11 cellular contexts compared by ENCODE assay signal in genomic region chr1:63813829-63814277, GRCh38. TPM values are rescaled to one million over a fixed set of nuclear protein-coding genes. Genes with fewer than 3 reads are reported as not detected.
DNase-seq lines count a peak whose midpoint lies in the region; ATAC-seq and TF ChIP-seq lines count a peak whose summit lies in the region.
"Had no signal": no experiment of that assay in that cellular context is flagged by ENCODE, and none has a peak within 500 bp of the region (broad histone marks: within the 10 kb centered on the region; RNA-seq: fewer than 3 reads in every experiment).

No MANE protein-coding gene starts in this region.

- H3K4me3 ChIP-seq in esophagus muscularis mucosa (no peak overlapping the region), spleen (no peak overlapping the region)

- H3K27ac Mint-ChIP-seq in glutamatergic neuron (ENCODE audit: unreplicated experiment), result no peak overlapping the region
- H3K27ac Mint-ChIP-seq: IgD-negative memory B cell; naive thymus-derived CD4-positive, alpha-beta T cell had no signal

- no peaks in the 10 kb centered on the region for H3K27me3 ChIP-seq in esophagus muscularis mucosa
- H3K27me3 ChIP-seq in spleen (replicated peaks in 1 of 7), result no peaks in the 10 kb centered on the region

- TF ChIP-seq CTCF in esophagus muscularis mucosa (IDR thresholded peaks at IDR 0.05) (no peak), glutamatergic neuron (IDR thresholded peaks at IDR 0.05; ENCODE audit: partially characterized antibody, unreplicated experiment) (no peak), spleen (IDR thresholded peaks at IDR 0.05 in 8 of 11, conservative IDR thresholded peaks at IDR 0.05 in 3 of 11) (no peak)

- TF ChIP-seq POLR2A in esophagus muscularis mucosa (IDR thresholded peaks at IDR 0.05; ENCODE audit: low read depth) (no peak), spleen (IDR thresholded peaks at IDR 0.05) (no peak)

- peaks cover 7% of the 10 kb centered on the region for H3K9me3 Mint-ChIP-seq in glutamatergic neuron (ENCODE audit: unreplicated experiment)

- no peaks in the 10 kb centered on the region for H3K27me3 Mint-ChIP-seq in glutamatergic neuron (ENCODE audit: unreplicated experiment)
- H3K27me3 Mint-ChIP-seq: IgD-negative memory B cell had no signal

- H3K9me3 ChIP-seq in esophagus muscularis mucosa, result peaks cover 0 to 2% (median 0%) of the 10 kb centered on the region in 4 donors
- peaks cover 0 to 7% (median 0%) of the 10 kb centered on the region in 8 donors for H3K9me3 ChIP-seq in spleen

- H3K36me3 Mint-ChIP-seq in glutamatergic neuron (ENCODE audit: unreplicated experiment), result peaks cover 17% of the 10 kb centered on the region

- WGBS in esophagus muscularis mucosa, result 32% methylated on average over 3 of the region's 3 CpGs
- 58 to 67% (median 63%) methylated on average over 3 of the region's 3 CpGs for WGBS in spleen, 5 donors

- no peak for TF ChIP-seq EP300 in esophagus muscularis mucosa (IDR thresholded peaks at IDR 0.05)

- peaks cover 20% of the 10 kb centered on the region for H3K4me1 Mint-ChIP-seq in glutamatergic neuron (ENCODE audit: low read depth, unreplicated experiment)
- H3K4me1 Mint-ChIP-seq: IgD-negative memory B cell; naive thymus-derived CD4-positive, alpha-beta T cell had no signal

- intact Hi-C loops in esophagus muscularis mucosa (cut with DNase I), result no loop called here
- intact Hi-C loops in spleen (cut with DNase I; ENCODE audit: low total_unique reads), result no loop called here

- peaks cover 25 to 38% (median 33%) of the 10 kb centered on the region in 4 donors for H3K4me1 ChIP-seq in esophagus muscularis mucosa
- peaks cover 0 to 24% (median 8%) of the 10 kb centered on the region in 6 donors for H3K4me1 ChIP-seq in spleen

- ATAC-seq in GM18861 (IDR thresholded peaks at IDR 0.05; ENCODE audit: unreplicated experiment) (peak; percentile 49), HG03565 (IDR thresholded peaks at IDR 0.05; ENCODE audit: unreplicated experiment) (peak; percentile 83)
- ATAC-seq: naive thymus-derived CD4-positive, alpha-beta T cell had no signal

- DNase-seq in esophagus muscularis mucosa (ENCODE audit: extremely low spot score), result no peak
- DNase-seq in pulmonary artery endothelial cell (ENCODE audit: low read depth, low spot score), result peak; percentile 27
- DNase-seq in glutamatergic neuron, result no peak
- no peak for DNase-seq in DMS114 treated with DMSO at 0.1 percent for 48 hours (lab: John Stamatoyannopoulos, UW; ENCODE audit: unreplicated experiment)
- DNase-seq in spleen, result no peak
- no peak for DNase-seq in activated naive CD4-positive, alpha-beta T cell treated with Interleukin-2 at 50 U/mL for 16 hours
- DNase-seq: effector CD4-positive, alpha-beta T cell; naive thymus-derived CD4-positive, alpha-beta T cell had no signal

- no peak overlapping the region for H3K4me3 Mint-ChIP-seq in glutamatergic neuron (ENCODE audit: unreplicated experiment)
- H3K4me3 Mint-ChIP-seq: IgD-negative memory B cell; naive thymus-derived CD4-positive, alpha-beta T cell had no signal

- H3K36me3 ChIP-seq in esophagus muscularis mucosa, result no peaks in the 10 kb centered on the region
- H3K36me3 ChIP-seq in spleen, result no peaks in the 10 kb centered on the region

- H3K27ac ChIP-seq in esophagus muscularis mucosa (replicated peaks in 1 of 4), result peak overlapping the region in 3 of 4 donors; percentile 9 to 48 (median 47)
- no peak overlapping the region for H3K27ac ChIP-seq in spleen

RNA-seq across cellular contexts. Expression of gene ROR1, which starts 40.0 kb away (rescaled TPM):
- total RNA-seq in esophagus muscularis mucosa, result 1 to 10 TPM; 5.1 to 7.3 (median 6.5) TPM
- total RNA-seq in pulmonary artery endothelial cell, result 2.5 and 3.3 TPM in 2 replicates
- total RNA-seq in glutamatergic neuron (ENCODE audit: unreplicated experiment), result 11.3 TPM
- total RNA-seq in spleen, result 10 to 100 TPM in 2 of 7 donors, 1 to 10 TPM in 5; 4.6 to 12.3 (median 8.2) TPM
- under 1 TPM; 0.43 to 0.61 (median 0.47) TPM for polyA plus RNA-seq in spleen
- polyA plus RNA-seq: naive thymus-derived CD4-positive, alpha-beta T cell had no signal

Comparison
In these comparisons a context has a peak if more than half of its experiments do, and no peak if none do; other contexts are left out.
1. H3K27ac ChIP-seq: peak in esophagus muscularis mucosa (3 of 4); none in spleen (0 of 8).